13 cellular contexts compared by ENCODE assay signal in genomic region chr1:211518330-211519289, GRCh38. TPM values are rescaled to one million over a fixed set of nuclear protein-coding genes. Genes with fewer than 3 reads are reported as not detected.
DNase-seq lines count a peak whose midpoint lies in the region; ATAC-seq lines count a peak whose summit lies in the region.
"Had no signal": no experiment of that assay in that cellular context is flagged by ENCODE, and none has a peak within 500 bp of the region (broad histone marks: within the 10 kb centered on the region; RNA-seq: fewer than 3 reads in every experiment).

No MANE protein-coding gene starts in this region.

- peak; percentile 46 for ATAC-seq in GM19035 (IDR thresholded peaks at IDR 0.05; ENCODE audit: unreplicated experiment)
- ATAC-seq in HG02571 (IDR thresholded peaks at IDR 0.05; ENCODE audit: unreplicated experiment): peak; percentile 40
- peak; percentile 39 for ATAC-seq in HG03469 (IDR thresholded peaks at IDR 0.05; ENCODE audit: unreplicated experiment)
- ATAC-seq in stimulated activated memory B cell treated with anti-CD40 and anti-IgM and Interleukin-4, amounts not matched to agents 10 μg/mL and 1 μg/mL and 100 μg/mL, for 72 hours: peak; percentile 74
- ATAC-seq: left lung, T-cell had no signal

- no peak overlapping the region for H3K4me3 Mint-ChIP-seq in stimulated activated memory B cell treated with anti-CD40 and anti-IgM and Interleukin-4, amounts not matched to agents 10 μg/mL and 1 μg/mL and 100 μg/mL, for 72 hours
- H3K4me3 Mint-ChIP-seq in activated naive CD4-positive, alpha-beta T cell treated with anti-CD3 and anti-CD28 coated beads for 36 hours: no peak overlapping the region
- H3K4me3 Mint-ChIP-seq: central memory CD8-positive, alpha-beta T cell; T-cell had no signal

- in situ Hi-C loops in G401 (cut with HindIII; ENCODE audit: low sequenced_read_pairs): no loop called here

- peaks cover 53% of the 10 kb centered on the region for H3K4me1 Mint-ChIP-seq in stimulated activated memory B cell treated with anti-CD40 and anti-IgM and Interleukin-4, amounts not matched to agents 10 μg/mL and 1 μg/mL and 100 μg/mL, for 72 hours
- H3K4me1 Mint-ChIP-seq in activated naive CD4-positive, alpha-beta T cell treated with anti-CD3 and anti-CD28 coated beads for 36 hours (ENCODE audit: low read depth): peaks cover 23% of the 10 kb centered on the region

- CTCF ChIA-PET in activated naive CD4-positive, alpha-beta T cell treated with anti-CD3 and anti-CD28 coated beads for 36 hours (lab: Charles Lee): interaction anchor here (0.9 to 6.4 kb wide), 2 partner anchors 135 to 162 kb away, joined by 3 to 41 read pairs; no protein-coding TSS in a partner anchor

- intact Hi-C loops in activated naive CD4-positive, alpha-beta T cell treated with anti-CD3 and anti-CD28 coated beads for 36 hours (cut with micrococcal nuclease): loop anchor here (10.0 kb wide), 1 partner anchor 1174 kb away; no protein-coding TSS in a partner anchor

- H3K36me3 Mint-ChIP-seq in stimulated activated memory B cell treated with anti-CD40 and anti-IgM and Interleukin-4, amounts not matched to agents 10 μg/mL and 1 μg/mL and 100 μg/mL, for 72 hours: no peaks in the 10 kb centered on the region
- H3K36me3 Mint-ChIP-seq in activated naive CD4-positive, alpha-beta T cell treated with anti-CD3 and anti-CD28 coated beads for 36 hours (ENCODE audit: low read depth): no peaks in the 10 kb centered on the region
- H3K36me3 Mint-ChIP-seq: T-cell had no signal

- no peaks in the 10 kb centered on the region for H3K27me3 Mint-ChIP-seq in stimulated activated memory B cell treated with anti-CD40 and anti-IgM and Interleukin-4, amounts not matched to agents 10 μg/mL and 1 μg/mL and 100 μg/mL, for 72 hours
- H3K27me3 Mint-ChIP-seq in activated naive CD4-positive, alpha-beta T cell treated with anti-CD3 and anti-CD28 coated beads for 36 hours (ENCODE audit: low read depth): no peaks in the 10 kb centered on the region
- H3K27me3 Mint-ChIP-seq: central memory CD8-positive, alpha-beta T cell had no signal

- H3K27ac Mint-ChIP-seq in stimulated activated memory B cell treated with anti-CD40 and anti-IgM and Interleukin-4, amounts not matched to agents 10 μg/mL and 1 μg/mL and 100 μg/mL, for 72 hours: peak overlapping the region; percentile 31
- no peak overlapping the region for H3K27ac Mint-ChIP-seq in activated naive CD4-positive, alpha-beta T cell treated with anti-CD3 and anti-CD28 coated beads for 36 hours
- H3K27ac Mint-ChIP-seq: T-cell had no signal

- no peaks in the 10 kb centered on the region for H3K9me3 Mint-ChIP-seq in stimulated activated memory B cell treated with anti-CD40 and anti-IgM and Interleukin-4, amounts not matched to agents 10 μg/mL and 1 μg/mL and 100 μg/mL, for 72 hours
- H3K9me3 Mint-ChIP-seq in activated naive CD4-positive, alpha-beta T cell treated with anti-CD3 and anti-CD28 coated beads for 36 hours: no peaks in the 10 kb centered on the region
- H3K9me3 Mint-ChIP-seq: central memory CD8-positive, alpha-beta T cell; T-cell had no signal

- DNase-seq in activated naive CD4-positive, alpha-beta T cell treated with anti-CD3 and anti-CD28 coated beads for 36 hours: no peak
- no peak for DNase-seq in G401 (ENCODE audit: low spot score)
- no peak for DNase-seq in activated T-cell treated with anti-CD3 and anti-CD28 coated beads for 4 hours
- DNase-seq: activated T-cell treated with anti-CD3 and anti-CD28 coated beads, Interleukin-2, amount 50 U/mL, for 1 hour; left lung; T-cell had no signal

RNA-seq across cellular contexts. Expression of gene RD3, which starts 26.6 kb away (rescaled TPM):
- total RNA-seq in activated naive CD4-positive, alpha-beta T cell treated with anti-CD3 and anti-CD28 coated beads for 36 hours: not detected
- not detected in 2 replicates for total RNA-seq in G401 (2014; rRNA removed; shearing (Covaris generic))
- total RNA-seq: fibroblast of villous mesenchyme, left lung, renal cortical epithelial cell, T-cell had no signal
